ENCODE assay signal across 8 cellular contexts in the genomic region with DNA sequence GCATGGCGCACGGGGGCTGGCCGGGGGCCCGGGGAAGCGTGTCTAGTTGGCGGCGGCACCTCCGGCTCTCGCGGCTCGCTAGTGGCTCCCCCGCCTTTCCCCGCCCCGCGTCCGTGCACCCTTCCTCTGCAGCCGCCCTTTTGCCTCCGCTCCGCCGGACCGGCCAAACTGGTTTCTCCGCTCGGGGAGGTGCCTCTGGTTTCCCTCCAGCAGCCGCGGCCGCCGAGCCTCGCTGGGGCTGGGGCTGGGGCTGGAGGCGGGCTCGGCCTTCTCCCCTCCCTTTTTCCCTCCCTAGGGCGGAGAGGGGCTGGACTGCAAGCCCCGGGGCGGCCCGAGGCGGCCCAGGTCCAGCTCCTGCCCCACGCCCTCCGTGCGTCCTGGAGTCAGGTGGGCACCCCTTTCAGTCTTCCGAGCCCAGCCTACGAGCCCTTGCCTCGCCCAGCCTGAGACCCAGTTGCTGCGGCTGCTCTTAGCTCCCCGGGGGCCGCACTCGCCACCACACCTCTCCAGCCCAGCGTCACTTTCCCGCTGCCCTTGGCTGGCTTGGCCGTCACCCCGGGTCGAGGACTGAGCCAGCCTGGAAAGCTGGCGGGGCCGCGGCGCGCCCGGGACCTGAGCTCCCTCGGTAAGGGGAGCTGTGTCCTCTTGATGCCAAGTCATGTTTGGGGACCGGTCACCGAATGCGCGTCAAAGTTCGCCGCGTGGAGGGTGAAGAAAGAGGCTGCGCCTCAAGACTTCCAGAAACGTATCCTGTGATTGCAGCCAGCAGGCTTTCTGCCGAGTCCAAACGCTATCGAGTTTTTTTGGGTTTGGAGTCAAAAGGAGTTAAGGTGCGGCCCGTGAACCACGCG. TPM values are rescaled to one million over a fixed set of nuclear protein-coding genes. Genes with fewer than 3 reads are reported as not detected.
DNase-seq lines count a peak whose midpoint lies in the region; ATAC-seq and TF ChIP-seq lines count a peak whose summit lies in the region.

TSS of gene ATP8B1 (minus strand) at position 197 of the 851 bp plus-strand sequence. CDS start 71,508 bp downstream, outside the sequence.

- DNase-seq in GM03348 (ENCODE audit: low spot score) (peak; percentile 92), NCI-H774 (lab: John Stamatoyannopoulos, UW) (peak; percentile 85), right lobe of liver (peak; percentile 92 to 97 (median 97)), cerebellar cortex (ENCODE audit: low spot score) (no peak), SKM-1 treated with dmso at 0.1 percent for 144 hours (lab: John Stamatoyannopoulos, UW; ENCODE audit: unreplicated experiment) (no peak)

- no peaks in the 10 kb centered on the region for H3K9me3 ChIP-seq in duodenal mucosa (ENCODE audit: control insufficient read depth in 1 of 2, low read length in 2 of 2)
- no peaks in the 10 kb centered on the region for H3K9me3 ChIP-seq in right lobe of liver

- H3K27me3 ChIP-seq in duodenal mucosa (ENCODE audit: control insufficient read depth in 1 of 2, insufficient read depth in 2 of 2, low read length in 2 of 2) (peaks cover 0 to 11% of the 10 kb centered on the region in 2 donors), right lobe of liver (no peaks in the 10 kb centered on the region)

- TF ChIP-seq POLR2A in right lobe of liver (IDR thresholded peaks at IDR 0.05), result peak; percentile 93

- peak within 1 kb of the TSS; percentile 77 to 94 for H3K9ac ChIP-seq in duodenal mucosa (ENCODE audit: low read depth in 1 of 2, low read length in 2 of 2)

- H3K4me3 ChIP-seq in duodenal mucosa (ENCODE audit: low read depth in 1 of 2, low read length in 2 of 2), result peak within 1 kb of the TSS; percentile 92 to 95
- peak within 1 kb of the TSS; percentile 52 to 87 (median 73) for H3K4me3 ChIP-seq in right lobe of liver

- ATAC-seq in HG02571 (IDR thresholded peaks at IDR 0.05; ENCODE audit: unreplicated experiment), result peak; percentile 63
- peak; percentile 88 to 97 (median 89) for ATAC-seq in right lobe of liver

- TF ChIP-seq CTCF in right lobe of liver (IDR thresholded peaks at IDR 0.05), result peak in 1 of 4 donors; percentile 18

- H3K4me1 ChIP-seq in duodenal mucosa (ENCODE audit: control insufficient read depth in 1 of 2, insufficient read depth in 2 of 2, low read length in 2 of 2) (peaks cover 14 to 29% of the 10 kb centered on the region in 2 donors), right lobe of liver (peaks cover 0 to 25% (median 4%) of the 10 kb centered on the region in 4 donors)

- H3K27ac ChIP-seq in duodenal mucosa (ENCODE audit: low read depth, low read length), result peak within 1 kb of the TSS; percentile 84
- H3K27ac ChIP-seq in right lobe of liver, result peak within 1 kb of the TSS; percentile 82 to 96 (median 86)
- peak within 1 kb of the TSS; percentile 17 for H3K27ac ChIP-seq in temporal lobe (ENCODE audit: low read depth, low read length)

- H3K36me3 ChIP-seq in duodenal mucosa (ENCODE audit: control insufficient read depth in 1 of 2, insufficient read depth in 2 of 2, low read length in 2 of 2) (no peaks in the 10 kb centered on the region), right lobe of liver (no peaks in the 10 kb centered on the region)

- WGBS in right lobe of liver (ENCODE audit: insufficient coverage, low coverage, low lambda C conversion rate, missing lambda C conversion rate), result 0% methylated on average over 21 of the region's 73 CpGs

- intact Hi-C loops in right lobe of liver (cut with DNase I), result no loop called here

RNA-seq across cellular contexts. Expression of gene ATP8B1, which starts in this region (rescaled TPM):
- total RNA-seq in right lobe of liver (10 to 100 TPM in 5 of 6 experiments, 1 to 10 TPM in 1; 9.0 to 18.4 (median 17.1) TPM), temporal lobe (4.2 TPM)

Comparison
In these comparisons a context has a peak if more than half of its experiments do, and no peak if none do; other contexts are left out.
1. DNase-seq: peak in GM03348 (single experiment), NCI-H774 (single experiment) and right lobe of liver (3 of 3); none in cerebellar cortex (single experiment) and SKM-1 treated with dmso at 0.1 percent for 144 hours (single experiment).
2. H3K27ac ChIP-seq: peak in every context shown above with its lines; median percentile 86 in right lobe of liver; 84 in duodenal mucosa; 17 in temporal lobe.